In the genomic region with DNA sequence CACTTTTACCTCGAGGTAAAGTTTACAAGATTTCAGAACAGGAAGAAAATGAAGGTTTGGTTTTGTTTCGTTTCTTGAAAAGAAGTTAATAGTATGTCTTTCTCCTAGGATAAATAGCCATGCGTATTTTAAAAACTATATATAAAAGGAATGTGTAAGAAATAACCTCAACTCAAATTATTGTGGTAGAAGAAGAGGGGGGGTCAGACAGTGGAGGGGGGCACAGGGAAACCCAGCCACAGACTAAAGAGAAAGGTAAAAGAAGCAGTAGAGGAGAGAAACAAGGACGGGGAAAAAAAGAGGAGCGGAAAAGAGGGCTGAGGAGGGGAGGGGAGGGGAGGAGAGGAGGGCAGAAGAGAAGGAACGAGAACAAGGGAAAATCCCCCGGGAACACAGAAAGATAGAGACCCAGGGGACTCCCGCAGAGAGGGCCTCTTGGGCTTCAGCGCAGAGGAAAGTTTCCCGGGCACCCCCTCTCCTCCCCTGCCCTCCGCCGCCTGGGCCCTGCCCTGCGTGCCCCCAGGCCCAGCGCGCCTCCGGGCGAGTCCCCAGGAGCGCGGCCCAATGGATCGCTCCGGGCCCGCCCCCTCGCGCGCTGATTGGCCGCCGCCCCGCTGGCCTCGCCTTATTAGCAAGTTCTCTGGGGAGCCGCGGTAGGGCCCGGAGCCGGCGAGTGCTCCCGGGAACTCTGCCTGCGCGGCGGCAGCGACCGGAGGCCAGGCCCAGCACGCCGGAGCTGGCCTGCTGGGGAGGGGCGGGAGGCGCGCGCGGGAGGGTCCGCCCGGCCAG, we compare ENCODE assay signal across 1 cellular context.
A peak's percentile ranks its signal among the peaks of the same experiment; 100 is the strongest.
TF ChIP-seq lines count a peak whose summit lies in the region.

Gene MSX1, plus strand, starts transcription at position 656 of the 789 bp plus-strand sequence. CDS start 235 bp downstream, outside the sequence.

TF ChIP-seq in K562, 482 proteins besides CTCF, POLR2A, EP300 and RAD21 (continued from another document and continues in another):
- TF ChIP-seq, protein P1, sequence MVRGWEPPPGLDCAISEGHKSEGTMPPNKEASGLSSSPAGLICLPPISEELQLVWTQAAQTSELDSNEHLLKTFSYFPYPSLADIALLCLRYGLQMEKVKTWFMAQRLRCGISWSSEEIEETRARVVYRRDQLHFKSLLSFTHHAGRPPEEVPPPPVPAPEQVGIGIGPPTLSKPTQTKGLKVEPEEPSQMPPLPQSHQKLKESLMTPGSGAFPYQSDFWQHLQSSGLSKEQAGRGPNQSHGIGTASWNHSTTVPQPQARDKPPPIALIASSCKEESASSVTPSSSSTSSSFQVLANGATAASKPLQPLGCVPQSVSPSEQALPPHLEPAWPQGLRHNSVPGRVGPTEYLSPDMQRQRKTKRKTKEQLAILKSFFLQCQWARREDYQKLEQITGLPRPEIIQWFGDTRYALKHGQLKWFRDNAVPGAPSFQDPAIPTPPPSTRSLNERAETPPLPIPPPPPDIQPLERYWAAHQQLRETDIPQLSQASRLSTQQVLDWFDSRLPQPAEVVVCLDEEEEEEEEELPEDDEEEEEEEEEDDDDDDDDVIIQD (CRISPR knock-in tag; IDR thresholded peaks at IDR 0.05) = no peak
- TF ChIP-seq, protein P2, sequence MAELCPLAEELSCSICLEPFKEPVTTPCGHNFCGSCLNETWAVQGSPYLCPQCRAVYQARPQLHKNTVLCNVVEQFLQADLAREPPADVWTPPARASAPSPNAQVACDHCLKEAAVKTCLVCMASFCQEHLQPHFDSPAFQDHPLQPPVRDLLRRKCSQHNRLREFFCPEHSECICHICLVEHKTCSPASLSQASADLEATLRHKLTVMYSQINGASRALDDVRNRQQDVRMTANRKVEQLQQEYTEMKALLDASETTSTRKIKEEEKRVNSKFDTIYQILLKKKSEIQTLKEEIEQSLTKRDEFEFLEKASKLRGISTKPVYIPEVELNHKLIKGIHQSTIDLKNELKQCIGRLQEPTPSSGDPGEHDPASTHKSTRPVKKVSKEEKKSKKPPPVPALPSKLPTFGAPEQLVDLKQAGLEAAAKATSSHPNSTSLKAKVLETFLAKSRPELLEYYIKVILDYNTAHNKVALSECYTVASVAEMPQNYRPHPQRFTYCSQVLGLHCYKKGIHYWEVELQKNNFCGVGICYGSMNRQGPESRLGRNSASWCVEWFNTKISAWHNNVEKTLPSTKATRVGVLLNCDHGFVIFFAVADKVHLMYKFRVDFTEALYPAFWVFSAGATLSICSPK (IDR thresholded peaks at IDR 0.05; ENCODE audit: borderline replicate concordance) = no peak
- peak; percentile 52 for TF ChIP-seq CCNT2 (IDR thresholded peaks at IDR 0.05; ENCODE audit: borderline replicate concordance, extremely low read depth, insufficient read length, low read depth, low read length)
- TF ChIP-seq SAFB (IDR thresholded peaks at IDR 0.05; ENCODE audit: borderline replicate concordance, low read depth, low read length) = no peak
- TF ChIP-seq HMGN3 (IDR thresholded peaks at IDR 0.05; ENCODE audit: borderline replicate concordance, extremely low read depth, insufficient read length, low read depth, low read length) = peak; percentile 32
- TF ChIP-seq KDM1A (IDR thresholded peaks at IDR 0.05) = no peak
- TF ChIP-seq C11orf30 (IDR thresholded peaks at IDR 0.05; ENCODE audit: low read depth) = no peak
- peak; percentile 69 for TF ChIP-seq POLR2AphosphoS5 (IDR thresholded peaks at IDR 0.05; ENCODE audit: control insufficient read depth, insufficient read depth, low read depth, low read length)
- TF ChIP-seq SMARCB1 (IDR thresholded peaks at IDR 0.05; ENCODE audit: insufficient read length, low read depth) = no peak
- TF ChIP-seq ZNF239 (CRISPR knock-in tag; IDR thresholded peaks at IDR 0.05) = no peak
- no peak for TF ChIP-seq CEBPZ (IDR thresholded peaks at IDR 0.05; ENCODE audit: borderline replicate concordance, low read depth, low read length)
- TF ChIP-seq STAT5A (IDR thresholded peaks at IDR 0.05; ENCODE audit: borderline replicate concordance, low read length) = no peak
- TF ChIP-seq, protein P3, sequence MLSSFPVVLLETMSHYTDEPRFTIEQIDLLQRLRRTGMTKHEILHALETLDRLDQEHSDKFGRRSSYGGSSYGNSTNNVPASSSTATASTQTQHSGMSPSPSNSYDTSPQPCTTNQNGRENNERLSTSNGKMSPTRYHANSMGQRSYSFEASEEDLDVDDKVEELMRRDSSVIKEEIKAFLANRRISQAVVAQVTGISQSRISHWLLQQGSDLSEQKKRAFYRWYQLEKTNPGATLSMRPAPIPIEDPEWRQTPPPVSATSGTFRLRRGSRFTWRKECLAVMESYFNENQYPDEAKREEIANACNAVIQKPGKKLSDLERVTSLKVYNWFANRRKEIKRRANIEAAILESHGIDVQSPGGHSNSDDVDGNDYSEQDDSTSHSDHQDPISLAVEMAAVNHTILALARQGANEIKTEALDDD (IDR thresholded peaks at IDR 0.05) = no peak
- TF ChIP-seq ZNF668 (CRISPR knock-in tag; IDR thresholded peaks at IDR 0.05) = no peak
- no peak for TF ChIP-seq SREBF2 (CRISPR knock-in tag; IDR thresholded peaks at IDR 0.05)
- TF ChIP-seq ZNF263 (CRISPR knock-in tag; IDR thresholded peaks at IDR 0.05; ENCODE audit: borderline replicate concordance) = peak; percentile 66; the same call in 1 of the 2 replicates
- no peak for TF ChIP-seq TEAD2 (tag; IDR thresholded peaks at IDR 0.05)
- TF ChIP-seq, protein P4, sequence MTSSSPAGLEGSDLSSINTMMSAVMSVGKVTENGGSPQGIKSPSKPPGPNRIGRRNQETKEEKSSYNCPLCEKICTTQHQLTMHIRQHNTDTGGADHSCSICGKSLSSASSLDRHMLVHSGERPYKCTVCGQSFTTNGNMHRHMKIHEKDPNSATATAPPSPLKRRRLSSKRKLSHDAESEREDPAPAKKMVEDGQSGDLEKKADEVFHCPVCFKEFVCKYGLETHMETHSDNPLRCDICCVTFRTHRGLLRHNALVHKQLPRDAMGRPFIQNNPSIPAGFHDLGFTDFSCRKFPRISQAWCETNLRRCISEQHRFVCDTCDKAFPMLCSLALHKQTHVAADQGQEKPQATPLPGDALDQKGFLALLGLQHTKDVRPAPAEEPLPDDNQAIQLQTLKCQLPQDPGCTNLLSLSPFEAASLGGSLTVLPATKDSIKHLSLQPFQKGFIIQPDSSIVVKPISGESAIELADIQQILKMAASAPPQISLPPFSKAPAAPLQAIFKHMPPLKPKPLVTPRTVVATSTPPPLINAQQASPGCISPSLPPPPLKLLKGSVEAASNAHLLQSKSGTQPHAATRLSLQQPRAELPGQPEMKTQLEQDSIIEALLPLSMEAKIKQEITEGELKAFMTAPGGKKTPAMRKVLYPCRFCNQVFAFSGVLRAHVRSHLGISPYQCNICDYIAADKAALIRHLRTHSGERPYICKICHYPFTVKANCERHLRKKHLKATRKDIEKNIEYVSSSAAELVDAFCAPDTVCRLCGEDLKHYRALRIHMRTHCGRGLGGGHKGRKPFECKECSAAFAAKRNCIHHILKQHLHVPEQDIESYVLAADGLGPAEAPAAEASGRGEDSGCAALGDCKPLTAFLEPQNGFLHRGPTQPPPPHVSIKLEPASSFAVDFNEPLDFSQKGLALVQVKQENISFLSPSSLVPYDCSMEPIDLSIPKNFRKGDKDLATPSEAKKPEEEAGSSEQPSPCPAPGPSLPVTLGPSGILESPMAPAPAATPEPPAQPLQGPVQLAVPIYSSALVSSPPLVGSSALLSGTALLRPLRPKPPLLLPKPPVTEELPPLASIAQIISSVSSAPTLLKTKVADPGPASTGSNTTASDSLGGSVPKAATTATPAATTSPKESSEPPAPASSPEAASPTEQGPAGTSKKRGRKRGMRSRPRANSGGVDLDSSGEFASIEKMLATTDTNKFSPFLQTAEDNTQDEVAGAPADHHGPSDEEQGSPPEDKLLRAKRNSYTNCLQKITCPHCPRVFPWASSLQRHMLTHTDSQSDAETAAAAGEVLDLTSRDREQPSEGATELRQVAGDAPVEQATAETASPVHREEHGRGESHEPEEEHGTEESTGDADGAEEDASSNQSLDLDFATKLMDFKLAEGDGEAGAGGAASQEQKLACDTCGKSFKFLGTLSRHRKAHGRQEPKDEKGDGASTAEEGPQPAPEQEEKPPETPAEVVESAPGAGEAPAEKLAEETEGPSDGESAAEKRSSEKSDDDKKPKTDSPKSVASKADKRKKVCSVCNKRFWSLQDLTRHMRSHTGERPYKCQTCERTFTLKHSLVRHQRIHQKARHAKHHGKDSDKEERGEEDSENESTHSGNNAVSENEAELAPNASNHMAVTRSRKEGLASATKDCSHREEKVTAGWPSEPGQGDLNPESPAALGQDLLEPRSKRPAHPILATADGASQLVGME (CRISPR knock-in tag; IDR thresholded peaks at IDR 0.05) = no peak
- peak; percentile 32 for TF ChIP-seq PCBP1 (IDR thresholded peaks at IDR 0.05; ENCODE audit: low read depth, low read length, poor library complexity, severe bottlenecking)
- TF ChIP-seq FOXK2 (conservative IDR thresholded peaks at IDR 0.05 in 1 of 2, IDR thresholded peaks at IDR 0.05 in 1 of 2; ENCODE audit: low read depth in 2 of 2) = peak in 1 of 2 experiments; percentile 77; a peak in 2 of 4 replicates
- TF ChIP-seq ZSCAN29 (IDR thresholded peaks at IDR 0.05) = no peak
- TF ChIP-seq ZZZ3 (IDR thresholded peaks at IDR 0.05) = no peak
- no peak for TF ChIP-seq PTRF (tag; IDR thresholded peaks at IDR 0.05)
- TF ChIP-seq, protein P5, sequence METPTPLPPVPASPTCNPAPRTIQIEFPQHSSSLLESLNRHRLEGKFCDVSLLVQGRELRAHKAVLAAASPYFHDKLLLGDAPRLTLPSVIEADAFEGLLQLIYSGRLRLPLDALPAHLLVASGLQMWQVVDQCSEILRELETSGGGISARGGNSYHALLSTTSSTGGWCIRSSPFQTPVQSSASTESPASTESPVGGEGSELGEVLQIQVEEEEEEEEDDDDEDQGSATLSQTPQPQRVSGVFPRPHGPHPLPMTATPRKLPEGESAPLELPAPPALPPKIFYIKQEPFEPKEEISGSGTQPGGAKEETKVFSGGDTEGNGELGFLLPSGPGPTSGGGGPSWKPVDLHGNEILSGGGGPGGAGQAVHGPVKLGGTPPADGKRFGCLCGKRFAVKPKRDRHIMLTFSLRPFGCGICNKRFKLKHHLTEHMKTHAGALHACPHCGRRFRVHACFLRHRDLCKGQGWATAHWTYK (CRISPR knock-in tag; IDR thresholded peaks at IDR 0.05) = no peak
- no peak for TF ChIP-seq ZBTB1 (CRISPR knock-in tag; IDR thresholded peaks at IDR 0.05; ENCODE audit: borderline replicate concordance, low read depth)
- no peak for TF ChIP-seq CC2D1A (IDR thresholded peaks at IDR 0.05)
- TF ChIP-seq POLR2G (IDR thresholded peaks at IDR 0.05; ENCODE audit: low read depth, low read length) = peak; percentile 97
- TF ChIP-seq BRD9 (IDR thresholded peaks at IDR 0.05; ENCODE audit: low read depth, partially characterized antibody) = no peak
- peak; percentile 37 for TF ChIP-seq SP2 (IDR thresholded peaks at IDR 0.05; ENCODE audit: extremely low read depth, low read depth, low read length, poor library complexity, severe bottlenecking)
- TF ChIP-seq RBFOX2 (IDR thresholded peaks at IDR 0.05; ENCODE audit: low read depth, low read length) = peak; percentile 86
- no peak for TF ChIP-seq HNRNPH1 (optimal IDR thresholded peaks at IDR 0.05; ENCODE audit: low read depth, low read length)
- no peak for TF ChIP-seq MCM3 (IDR thresholded peaks at IDR 0.05)
- TF ChIP-seq GABPB1 (CRISPR knock-in tag; IDR thresholded peaks at IDR 0.05) = no peak
- no peak for TF ChIP-seq ZNF197 (CRISPR knock-in tag; IDR thresholded peaks at IDR 0.05; ENCODE audit: low read depth)
- TF ChIP-seq ZNF644 (tag; IDR thresholded peaks at IDR 0.05; ENCODE audit: low read depth) = no peak
- TF ChIP-seq, protein P6, sequence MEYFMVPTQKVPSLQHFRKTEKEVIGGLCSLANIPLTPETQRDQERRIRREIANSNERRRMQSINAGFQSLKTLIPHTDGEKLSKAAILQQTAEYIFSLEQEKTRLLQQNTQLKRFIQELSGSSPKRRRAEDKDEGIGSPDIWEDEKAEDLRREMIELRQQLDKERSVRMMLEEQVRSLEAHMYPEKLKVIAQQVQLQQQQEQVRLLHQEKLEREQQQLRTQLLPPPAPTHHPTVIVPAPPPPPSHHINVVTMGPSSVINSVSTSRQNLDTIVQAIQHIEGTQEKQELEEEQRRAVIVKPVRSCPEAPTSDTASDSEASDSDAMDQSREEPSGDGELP (CRISPR knock-in tag; IDR thresholded peaks at IDR 0.05; ENCODE audit: borderline replicate concordance) = no peak
- TF ChIP-seq FOXA1 (IDR thresholded peaks at IDR 0.05; ENCODE audit: borderline replicate concordance) = no peak
- no peak for TF ChIP-seq CBFA2T2 (conservative IDR thresholded peaks at IDR 0.05)
- no peak for TF ChIP-seq PHB (CRISPR knock-in tag; IDR thresholded peaks at IDR 0.05)
- TF ChIP-seq KDM2B (CRISPR knock-in tag; IDR thresholded peaks at IDR 0.05) = no peak
- peak; percentile 36; the same call in 1 of the 2 replicates for TF ChIP-seq CHD2 (IDR thresholded peaks at IDR 0.05; ENCODE audit: low read depth, low read length)
- TF ChIP-seq RNF219 (CRISPR knock-in tag; IDR thresholded peaks at IDR 0.05) = no peak
- no peak for TF ChIP-seq SETDB1 (IDR thresholded peaks at IDR 0.05; ENCODE audit: low read length)
